ENCODE assay signal across 1 cellular context in the genomic region with DNA sequence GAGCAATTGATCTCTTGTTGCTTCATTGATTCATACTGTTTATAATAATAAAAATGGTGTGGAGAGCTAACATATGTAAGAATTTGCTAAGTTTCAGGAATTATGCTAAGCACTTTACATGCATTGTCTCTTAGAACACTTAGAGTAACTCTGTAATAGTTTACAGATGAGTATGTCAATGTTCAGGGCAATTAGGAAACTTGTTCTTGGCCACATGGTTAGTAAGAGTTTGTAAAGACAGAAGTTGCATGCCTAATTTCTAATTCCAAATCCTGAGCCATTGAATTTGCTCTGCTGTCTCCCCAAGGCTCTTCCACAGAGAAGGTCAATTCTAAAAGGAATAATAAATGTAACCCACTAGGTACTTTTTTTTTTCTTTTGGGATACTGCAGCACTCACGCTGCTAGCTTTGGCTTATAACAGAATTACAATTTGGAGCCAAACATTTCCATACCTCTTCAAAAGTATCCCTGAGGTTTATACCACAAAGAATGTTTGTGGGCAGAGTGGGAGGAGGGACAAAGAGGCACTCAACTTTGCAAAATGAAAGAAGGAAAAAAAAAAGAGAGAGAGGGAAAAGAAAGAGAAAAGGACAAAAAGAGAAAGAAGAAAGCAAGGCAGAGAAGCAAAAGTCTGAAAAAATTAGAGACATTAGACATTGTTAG.
TF ChIP-seq lines count a peak whose summit lies in the region.

No MANE protein-coding gene starts in this region.

TF ChIP-seq in H1, 55 proteins besides CTCF, POLR2A, EP300 and RAD21 (continued from another document):
- TF ChIP-seq, protein P1, sequence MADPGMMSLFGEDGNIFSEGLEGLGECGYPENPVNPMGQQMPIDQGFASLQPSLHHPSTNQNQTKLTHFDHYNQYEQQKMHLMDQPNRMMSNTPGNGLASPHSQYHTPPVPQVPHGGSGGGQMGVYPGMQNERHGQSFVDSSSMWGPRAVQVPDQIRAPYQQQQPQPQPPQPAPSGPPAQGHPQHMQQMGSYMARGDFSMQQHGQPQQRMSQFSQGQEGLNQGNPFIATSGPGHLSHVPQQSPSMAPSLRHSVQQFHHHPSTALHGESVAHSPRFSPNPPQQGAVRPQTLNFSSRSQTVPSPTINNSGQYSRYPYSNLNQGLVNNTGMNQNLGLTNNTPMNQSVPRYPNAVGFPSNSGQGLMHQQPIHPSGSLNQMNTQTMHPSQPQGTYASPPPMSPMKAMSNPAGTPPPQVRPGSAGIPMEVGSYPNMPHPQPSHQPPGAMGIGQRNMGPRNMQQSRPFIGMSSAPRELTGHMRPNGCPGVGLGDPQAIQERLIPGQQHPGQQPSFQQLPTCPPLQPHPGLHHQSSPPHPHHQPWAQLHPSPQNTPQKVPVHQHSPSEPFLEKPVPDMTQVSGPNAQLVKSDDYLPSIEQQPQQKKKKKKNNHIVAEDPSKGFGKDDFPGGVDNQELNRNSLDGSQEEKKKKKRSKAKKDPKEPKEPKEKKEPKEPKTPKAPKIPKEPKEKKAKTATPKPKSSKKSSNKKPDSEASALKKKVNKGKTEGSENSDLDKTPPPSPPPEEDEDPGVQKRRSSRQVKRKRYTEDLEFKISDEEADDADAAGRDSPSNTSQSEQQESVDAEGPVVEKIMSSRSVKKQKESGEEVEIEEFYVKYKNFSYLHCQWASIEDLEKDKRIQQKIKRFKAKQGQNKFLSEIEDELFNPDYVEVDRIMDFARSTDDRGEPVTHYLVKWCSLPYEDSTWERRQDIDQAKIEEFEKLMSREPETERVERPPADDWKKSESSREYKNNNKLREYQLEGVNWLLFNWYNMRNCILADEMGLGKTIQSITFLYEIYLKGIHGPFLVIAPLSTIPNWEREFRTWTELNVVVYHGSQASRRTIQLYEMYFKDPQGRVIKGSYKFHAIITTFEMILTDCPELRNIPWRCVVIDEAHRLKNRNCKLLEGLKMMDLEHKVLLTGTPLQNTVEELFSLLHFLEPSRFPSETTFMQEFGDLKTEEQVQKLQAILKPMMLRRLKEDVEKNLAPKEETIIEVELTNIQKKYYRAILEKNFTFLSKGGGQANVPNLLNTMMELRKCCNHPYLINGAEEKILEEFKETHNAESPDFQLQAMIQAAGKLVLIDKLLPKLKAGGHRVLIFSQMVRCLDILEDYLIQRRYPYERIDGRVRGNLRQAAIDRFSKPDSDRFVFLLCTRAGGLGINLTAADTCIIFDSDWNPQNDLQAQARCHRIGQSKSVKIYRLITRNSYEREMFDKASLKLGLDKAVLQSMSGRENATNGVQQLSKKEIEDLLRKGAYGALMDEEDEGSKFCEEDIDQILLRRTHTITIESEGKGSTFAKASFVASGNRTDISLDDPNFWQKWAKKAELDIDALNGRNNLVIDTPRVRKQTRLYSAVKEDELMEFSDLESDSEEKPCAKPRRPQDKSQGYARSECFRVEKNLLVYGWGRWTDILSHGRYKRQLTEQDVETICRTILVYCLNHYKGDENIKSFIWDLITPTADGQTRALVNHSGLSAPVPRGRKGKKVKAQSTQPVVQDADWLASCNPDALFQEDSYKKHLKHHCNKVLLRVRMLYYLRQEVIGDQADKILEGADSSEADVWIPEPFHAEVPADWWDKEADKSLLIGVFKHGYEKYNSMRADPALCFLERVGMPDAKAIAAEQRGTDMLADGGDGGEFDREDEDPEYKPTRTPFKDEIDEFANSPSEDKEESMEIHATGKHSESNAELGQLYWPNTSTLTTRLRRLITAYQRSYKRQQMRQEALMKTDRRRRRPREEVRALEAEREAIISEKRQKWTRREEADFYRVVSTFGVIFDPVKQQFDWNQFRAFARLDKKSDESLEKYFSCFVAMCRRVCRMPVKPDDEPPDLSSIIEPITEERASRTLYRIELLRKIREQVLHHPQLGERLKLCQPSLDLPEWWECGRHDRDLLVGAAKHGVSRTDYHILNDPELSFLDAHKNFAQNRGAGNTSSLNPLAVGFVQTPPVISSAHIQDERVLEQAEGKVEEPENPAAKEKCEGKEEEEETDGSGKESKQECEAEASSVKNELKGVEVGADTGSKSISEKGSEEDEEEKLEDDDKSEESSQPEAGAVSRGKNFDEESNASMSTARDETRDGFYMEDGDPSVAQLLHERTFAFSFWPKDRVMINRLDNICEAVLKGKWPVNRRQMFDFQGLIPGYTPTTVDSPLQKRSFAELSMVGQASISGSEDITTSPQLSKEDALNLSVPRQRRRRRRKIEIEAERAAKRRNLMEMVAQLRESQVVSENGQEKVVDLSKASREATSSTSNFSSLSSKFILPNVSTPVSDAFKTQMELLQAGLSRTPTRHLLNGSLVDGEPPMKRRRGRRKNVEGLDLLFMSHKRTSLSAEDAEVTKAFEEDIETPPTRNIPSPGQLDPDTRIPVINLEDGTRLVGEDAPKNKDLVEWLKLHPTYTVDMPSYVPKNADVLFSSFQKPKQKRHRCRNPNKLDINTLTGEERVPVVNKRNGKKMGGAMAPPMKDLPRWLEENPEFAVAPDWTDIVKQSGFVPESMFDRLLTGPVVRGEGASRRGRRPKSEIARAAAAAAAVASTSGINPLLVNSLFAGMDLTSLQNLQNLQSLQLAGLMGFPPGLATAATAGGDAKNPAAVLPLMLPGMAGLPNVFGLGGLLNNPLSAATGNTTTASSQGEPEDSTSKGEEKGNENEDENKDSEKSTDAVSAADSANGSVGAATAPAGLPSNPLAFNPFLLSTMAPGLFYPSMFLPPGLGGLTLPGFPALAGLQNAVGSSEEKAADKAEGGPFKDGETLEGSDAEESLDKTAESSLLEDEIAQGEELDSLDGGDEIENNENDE (IDR thresholded peaks at IDR 0.05; ENCODE audit: insufficient replicate concordance, low read length) = no peak
- TF ChIP-seq RFX5 (IDR thresholded peaks at IDR 0.05; ENCODE audit: borderline replicate concordance, low read depth, low read length) (no peak), CHD1 (IDR thresholded peaks at IDR 0.05; ENCODE audit: low read depth, low read length) (no peak)
